ENCODE assay signal across 23 cellular contexts in the genomic region with DNA sequence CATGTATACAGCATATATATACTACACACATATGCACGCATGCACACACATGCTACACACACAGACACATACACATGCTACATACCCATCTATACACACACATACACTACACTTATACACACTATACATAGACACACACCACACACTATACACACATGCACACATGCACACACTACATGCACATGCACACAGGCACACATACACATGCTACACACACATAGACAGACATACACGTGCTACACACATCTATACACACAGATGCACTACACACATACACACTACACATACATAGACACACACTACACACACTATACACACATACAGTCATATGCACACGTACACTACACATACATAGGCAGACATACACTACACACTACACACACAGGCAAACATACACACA. TPM values are rescaled to one million over a fixed set of nuclear protein-coding genes. Genes with fewer than 3 reads are reported as not detected.
"Had no signal": no experiment of that assay in that cellular context is flagged by ENCODE, and none has a peak within 500 bp of the region (broad histone marks: within the 10 kb centered on the region; RNA-seq: fewer than 3 reads in every experiment).

No MANE protein-coding gene starts in this region.

- ATAC-seq: activated CD4-positive, CD25-positive, alpha-beta regulatory T cell treated with anti-CD3 and anti-CD28 coated beads, Interleukin-2, amount 50 U/mL, for 24 hours; activated CD8-positive, alpha-beta T cell treated with anti-CD3 and anti-CD28 coated beads for 36 hours; activated T-cell treated with anti-CD3 and anti-CD28 coated beads, Interleukin-2, amount 50 U/mL, for 72 hours had no signal

- H3K27ac Mint-ChIP-seq: activated CD8-positive, alpha-beta T cell treated with anti-CD3 and anti-CD28 coated beads for 36 hours; activated naive CD8-positive, alpha-beta T cell treated with anti-CD3 and anti-CD28 coated beads, Interleukin-2, amount 10 ng/mL, durations not matched to agents 7 days and 5 days; activated T-cell treated with anti-CD3 and anti-CD28 coated beads, Interleukin-2, amount 50 U/mL, for 72 hours; activated T-helper 2 cell treated with anti-CD3 and anti-CD28 coated beads, Interferon-gamma antibody, Interleukin-2, Interleukin-4, amounts not matched to agents 10 μg/mL and 5 μg/mL and 100 μg/mL, durations not matched to agents 14 hours and 24 hours and 36 hours; T-helper 1 cell treated with Interleukin-12 subunit alpha and Interleukin-12 subunit beta and Interleukin-4 antibody, amounts not matched to agents 30 μg/mL and 1 μg/mL, for 36 hours had no signal

- H3K4me2 ChIP-seq: KMS-11 had no signal

- H3K9ac ChIP-seq: KMS-11 had no signal

- H3K4me3 Mint-ChIP-seq: activated CD8-positive, alpha-beta T cell treated with anti-CD3 and anti-CD28 coated beads for 36 hours; activated naive CD8-positive, alpha-beta T cell treated with anti-CD3 and anti-CD28 coated beads, Interleukin-2, amount 10 ng/mL, durations not matched to agents 7 days and 5 days; activated T-cell treated with anti-CD3 and anti-CD28 coated beads, Interleukin-2, amount 50 U/mL, for 72 hours; T-helper 1 cell treated with Interleukin-12 subunit alpha and Interleukin-12 subunit beta and Interleukin-4 antibody, amounts not matched to agents 30 μg/mL and 1 μg/mL, for 36 hours had no signal

- H3K4me1 Mint-ChIP-seq: activated naive CD8-positive, alpha-beta T cell treated with anti-CD3 and anti-CD28 coated beads, Interleukin-2, amount 10 ng/mL, durations not matched to agents 7 days and 5 days had no signal

- H3K36me3 ChIP-seq: adrenal gland had no signal

- H3K4me3 ChIP-seq: adrenal gland had no signal

- H3K27ac ChIP-seq: adrenal gland, KMS-11 had no signal

- FAIRE-seq: RCC 7860 had no signal

- DNase-seq: activated CD4-positive, alpha-beta T cell treated with anti-CD3 and anti-CD28 coated beads for 4 hours; activated CD8-positive, alpha-beta memory T cell treated with anti-CD3 and anti-CD28 coated beads, Interleukin-2, amount 50 U/mL, for 4 hours; activated CD8-positive, alpha-beta T cell treated with anti-CD3 and anti-CD28 coated beads for 36 hours; activated naive CD4-positive, alpha-beta T cell treated with anti-CD3 and anti-CD28 coated beads, Interleukin-2, amount 50 U/mL, for 16 hours; activated naive CD8-positive, alpha-beta T cell treated with anti-CD3 and anti-CD28 coated beads, Interleukin-2, amount 10 ng/mL, durations not matched to agents 7 days and 5 days; activated T-cell treated with anti-CD3 and anti-CD28 coated beads, Interleukin-2, amount 50 U/mL, for 72 hours; adrenal gland; anterior cingulate cortex; caudate nucleus; MM.1S; NCI-H1105; NCI-H1436 treated with DMSO at 0.1 percent for 48 hours; NCI-H187; NCI-H2081; NCI-H510A treated with DMSO at 0.1 percent for 48 hours; NCI-H69; SHP77 treated with DMSO at 0.1 percent for 48 hours had no signal

RNA-seq across cellular contexts. Expression of gene PRR20G, which starts 51.2 kb away (rescaled TPM):
- total RNA-seq: activated CD8-positive, alpha-beta T cell treated with anti-CD3 and anti-CD28 coated beads for 36 hours; activated naive CD8-positive, alpha-beta T cell treated with anti-CD3 and anti-CD28 coated beads, Interleukin-2, amount 10 ng/mL, durations not matched to agents 7 days and 5 days; activated T-cell treated with anti-CD3 and anti-CD28 coated beads, Interleukin-2, amount 50 U/mL, for 72 hours; activated T-helper 2 cell treated with anti-CD3 and anti-CD28 coated beads, Interferon-gamma antibody, Interleukin-2, Interleukin-4, amounts not matched to agents 10 μg/mL and 5 μg/mL and 100 μg/mL, durations not matched to agents 14 hours and 24 hours and 36 hours; adrenal gland; SK-MEL-5 had no signal
- polyA plus RNA-seq: adrenal gland had no signal
